1 cellular context compared by ENCODE assay signal in the genomic region with DNA sequence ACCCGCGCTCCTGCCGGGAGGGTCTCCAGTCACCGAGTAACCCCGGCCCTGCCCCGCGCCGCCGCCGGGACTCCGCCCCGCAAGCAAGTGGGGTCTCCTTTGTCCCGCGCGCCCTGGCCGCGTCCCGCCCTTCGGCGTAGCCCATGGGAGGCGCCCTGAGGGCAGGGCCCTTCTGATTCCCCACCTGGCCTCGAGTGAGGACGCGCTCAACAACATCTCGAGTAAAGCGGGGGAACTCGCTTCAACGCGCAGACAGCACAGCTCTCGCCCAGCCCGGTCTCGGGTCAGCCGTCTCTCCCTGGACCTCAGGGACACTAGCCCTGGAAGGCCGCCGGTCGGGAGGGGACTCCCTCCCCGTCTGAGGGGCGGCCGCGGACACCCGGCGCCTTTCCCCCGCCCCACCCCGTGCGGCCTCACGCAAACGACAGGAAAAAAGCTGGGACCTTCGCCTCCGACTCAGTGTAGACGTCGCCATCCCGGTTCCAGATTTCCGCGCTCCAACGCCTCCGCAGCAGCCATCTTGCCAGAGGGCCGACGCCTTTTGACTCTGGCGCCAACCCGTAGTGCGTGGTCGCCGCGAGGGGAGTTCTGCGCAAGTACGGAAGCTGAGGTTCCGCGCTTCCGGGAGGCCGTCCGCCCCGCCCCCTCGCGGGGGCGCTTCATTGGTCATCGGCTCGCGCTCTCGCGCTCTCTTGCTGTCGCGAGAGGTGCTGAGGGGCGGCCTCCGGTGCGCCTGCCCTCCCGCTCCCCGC.
TF ChIP-seq lines count a peak whose summit lies in the region.

No MANE protein-coding gene starts in this region.

TF ChIP-seq in HepG2, 621 proteins besides CTCF, POLR2A, EP300 and RAD21 (continued from another document and continues in another):
- TF ChIP-seq, protein P1, sequence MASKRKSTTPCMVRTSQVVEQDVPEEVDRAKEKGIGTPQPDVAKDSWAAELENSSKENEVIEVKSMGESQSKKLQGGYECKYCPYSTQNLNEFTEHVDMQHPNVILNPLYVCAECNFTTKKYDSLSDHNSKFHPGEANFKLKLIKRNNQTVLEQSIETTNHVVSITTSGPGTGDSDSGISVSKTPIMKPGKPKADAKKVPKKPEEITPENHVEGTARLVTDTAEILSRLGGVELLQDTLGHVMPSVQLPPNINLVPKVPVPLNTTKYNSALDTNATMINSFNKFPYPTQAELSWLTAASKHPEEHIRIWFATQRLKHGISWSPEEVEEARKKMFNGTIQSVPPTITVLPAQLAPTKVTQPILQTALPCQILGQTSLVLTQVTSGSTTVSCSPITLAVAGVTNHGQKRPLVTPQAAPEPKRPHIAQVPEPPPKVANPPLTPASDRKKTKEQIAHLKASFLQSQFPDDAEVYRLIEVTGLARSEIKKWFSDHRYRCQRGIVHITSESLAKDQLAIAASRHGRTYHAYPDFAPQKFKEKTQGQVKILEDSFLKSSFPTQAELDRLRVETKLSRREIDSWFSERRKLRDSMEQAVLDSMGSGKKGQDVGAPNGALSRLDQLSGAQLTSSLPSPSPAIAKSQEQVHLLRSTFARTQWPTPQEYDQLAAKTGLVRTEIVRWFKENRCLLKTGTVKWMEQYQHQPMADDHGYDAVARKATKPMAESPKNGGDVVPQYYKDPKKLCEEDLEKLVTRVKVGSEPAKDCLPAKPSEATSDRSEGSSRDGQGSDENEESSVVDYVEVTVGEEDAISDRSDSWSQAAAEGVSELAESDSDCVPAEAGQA (IDR thresholded peaks at IDR 0.05; ENCODE audit: low read depth): peak; percentile 92
- TF ChIP-seq, protein P1 (CRISPR knock-in tag; IDR thresholded peaks at IDR 0.05; ENCODE audit: borderline replicate concordance): peak; percentile 93; the same call in 1 of the 2 replicates
- peak; percentile 81 for TF ChIP-seq MED1 (CRISPR knock-in tag; IDR thresholded peaks at IDR 0.05)
- TF ChIP-seq BRD4 (CRISPR knock-in tag; IDR thresholded peaks at IDR 0.05): peak; percentile 96
- TF ChIP-seq ZNF616 (CRISPR knock-in tag; IDR thresholded peaks at IDR 0.05; ENCODE audit: low read depth): 0 out of 2 replicates have a peak, but pooled peaks have one; percentile 82
- TF ChIP-seq, protein P2, sequence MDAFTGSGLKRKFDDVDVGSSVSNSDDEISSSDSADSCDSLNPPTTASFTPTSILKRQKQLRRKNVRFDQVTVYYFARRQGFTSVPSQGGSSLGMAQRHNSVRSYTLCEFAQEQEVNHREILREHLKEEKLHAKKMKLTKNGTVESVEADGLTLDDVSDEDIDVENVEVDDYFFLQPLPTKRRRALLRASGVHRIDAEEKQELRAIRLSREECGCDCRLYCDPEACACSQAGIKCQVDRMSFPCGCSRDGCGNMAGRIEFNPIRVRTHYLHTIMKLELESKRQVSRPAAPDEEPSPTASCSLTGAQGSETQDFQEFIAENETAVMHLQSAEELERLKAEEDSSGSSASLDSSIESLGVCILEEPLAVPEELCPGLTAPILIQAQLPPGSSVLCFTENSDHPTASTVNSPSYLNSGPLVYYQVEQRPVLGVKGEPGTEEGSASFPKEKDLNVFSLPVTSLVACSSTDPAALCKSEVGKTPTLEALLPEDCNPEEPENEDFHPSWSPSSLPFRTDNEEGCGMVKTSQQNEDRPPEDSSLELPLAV (CRISPR knock-in tag; conservative IDR thresholded peaks at IDR 0.05; ENCODE audit: low read depth): no peak; the same call in 1 of the 2 replicates
- TF ChIP-seq CENPX (CRISPR knock-in tag; IDR thresholded peaks at IDR 0.05): no peak
- no peak for TF ChIP-seq SETDB1 (CRISPR knock-in tag; IDR thresholded peaks at IDR 0.05; ENCODE audit: borderline replicate concordance)
- TF ChIP-seq, protein P3, sequence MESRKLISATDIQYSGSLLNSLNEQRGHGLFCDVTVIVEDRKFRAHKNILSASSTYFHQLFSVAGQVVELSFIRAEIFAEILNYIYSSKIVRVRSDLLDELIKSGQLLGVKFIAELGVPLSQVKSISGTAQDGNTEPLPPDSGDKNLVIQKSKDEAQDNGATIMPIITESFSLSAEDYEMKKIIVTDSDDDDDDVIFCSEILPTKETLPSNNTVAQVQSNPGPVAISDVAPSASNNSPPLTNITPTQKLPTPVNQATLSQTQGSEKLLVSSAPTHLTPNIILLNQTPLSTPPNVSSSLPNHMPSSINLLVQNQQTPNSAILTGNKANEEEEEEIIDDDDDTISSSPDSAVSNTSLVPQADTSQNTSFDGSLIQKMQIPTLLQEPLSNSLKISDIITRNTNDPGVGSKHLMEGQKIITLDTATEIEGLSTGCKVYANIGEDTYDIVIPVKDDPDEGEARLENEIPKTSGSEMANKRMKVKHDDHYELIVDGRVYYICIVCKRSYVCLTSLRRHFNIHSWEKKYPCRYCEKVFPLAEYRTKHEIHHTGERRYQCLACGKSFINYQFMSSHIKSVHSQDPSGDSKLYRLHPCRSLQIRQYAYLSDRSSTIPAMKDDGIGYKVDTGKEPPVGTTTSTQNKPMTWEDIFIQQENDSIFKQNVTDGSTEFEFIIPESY (CRISPR knock-in tag; IDR thresholded peaks at IDR 0.05): peak; percentile 73
- TF ChIP-seq ZNF33A (CRISPR knock-in tag; IDR thresholded peaks at IDR 0.05; ENCODE audit: borderline replicate concordance): 0 out of 2 replicates have a peak, but pooled peaks have one; percentile 55
- peak; percentile 90; the same call in 1 of the 2 replicates for TF ChIP-seq ZNF773 (CRISPR knock-in tag; IDR thresholded peaks at IDR 0.05; ENCODE audit: borderline replicate concordance)
- TF ChIP-seq, protein P4, sequence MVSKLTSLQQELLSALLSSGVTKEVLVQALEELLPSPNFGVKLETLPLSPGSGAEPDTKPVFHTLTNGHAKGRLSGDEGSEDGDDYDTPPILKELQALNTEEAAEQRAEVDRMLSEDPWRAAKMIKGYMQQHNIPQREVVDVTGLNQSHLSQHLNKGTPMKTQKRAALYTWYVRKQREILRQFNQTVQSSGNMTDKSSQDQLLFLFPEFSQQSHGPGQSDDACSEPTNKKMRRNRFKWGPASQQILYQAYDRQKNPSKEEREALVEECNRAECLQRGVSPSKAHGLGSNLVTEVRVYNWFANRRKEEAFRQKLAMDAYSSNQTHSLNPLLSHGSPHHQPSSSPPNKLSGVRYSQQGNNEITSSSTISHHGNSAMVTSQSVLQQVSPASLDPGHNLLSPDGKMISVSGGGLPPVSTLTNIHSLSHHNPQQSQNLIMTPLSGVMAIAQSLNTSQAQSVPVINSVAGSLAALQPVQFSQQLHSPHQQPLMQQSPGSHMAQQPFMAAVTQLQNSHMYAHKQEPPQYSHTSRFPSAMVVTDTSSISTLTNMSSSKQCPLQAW (CRISPR knock-in tag; IDR thresholded peaks at IDR 0.05): peak; percentile 94
- peak; percentile 90 for TF ChIP-seq ZNF441 (CRISPR knock-in tag; IDR thresholded peaks at IDR 0.05; ENCODE audit: borderline replicate concordance)
- peak; percentile 93 for TF ChIP-seq ZNF331 (CRISPR knock-in tag; IDR thresholded peaks at IDR 0.05)
- TF ChIP-seq KAT8 (CRISPR knock-in tag; IDR thresholded peaks at IDR 0.05): peak; percentile 98
- peak; percentile 94; the same call in 1 of the 2 replicates for TF ChIP-seq KAT7 (CRISPR knock-in tag; IDR thresholded peaks at IDR 0.05; ENCODE audit: borderline replicate concordance)
- TF ChIP-seq, protein P5, sequence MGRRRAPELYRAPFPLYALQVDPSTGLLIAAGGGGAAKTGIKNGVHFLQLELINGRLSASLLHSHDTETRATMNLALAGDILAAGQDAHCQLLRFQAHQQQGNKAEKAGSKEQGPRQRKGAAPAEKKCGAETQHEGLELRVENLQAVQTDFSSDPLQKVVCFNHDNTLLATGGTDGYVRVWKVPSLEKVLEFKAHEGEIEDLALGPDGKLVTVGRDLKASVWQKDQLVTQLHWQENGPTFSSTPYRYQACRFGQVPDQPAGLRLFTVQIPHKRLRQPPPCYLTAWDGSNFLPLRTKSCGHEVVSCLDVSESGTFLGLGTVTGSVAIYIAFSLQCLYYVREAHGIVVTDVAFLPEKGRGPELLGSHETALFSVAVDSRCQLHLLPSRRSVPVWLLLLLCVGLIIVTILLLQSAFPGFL (CRISPR knock-in tag; IDR thresholded peaks at IDR 0.05): peak; percentile 97; the same call in 1 of the 2 replicates
- peak; percentile 97 for TF ChIP-seq ZNF225 (CRISPR knock-in tag; IDR thresholded peaks at IDR 0.05)
- TF ChIP-seq KLF11 (CRISPR knock-in tag; IDR thresholded peaks at IDR 0.05): peak; percentile 97
- 0 out of 2 replicates have a peak, but pooled peaks have one; percentile 74 for TF ChIP-seq ZNF557 (CRISPR knock-in tag; IDR thresholded peaks at IDR 0.05)
- TF ChIP-seq ZNF792 (CRISPR knock-in tag; IDR thresholded peaks at IDR 0.05): peak; percentile 97
- no peak for TF ChIP-seq ZNF207 (IDR thresholded peaks at IDR 0.05; ENCODE audit: borderline replicate concordance)
- 0 out of 2 replicates have a peak, but pooled peaks have one; percentile 53 for TF ChIP-seq ZMYM2 (CRISPR knock-in tag; IDR thresholded peaks at IDR 0.05)
- TF ChIP-seq, protein P6, sequence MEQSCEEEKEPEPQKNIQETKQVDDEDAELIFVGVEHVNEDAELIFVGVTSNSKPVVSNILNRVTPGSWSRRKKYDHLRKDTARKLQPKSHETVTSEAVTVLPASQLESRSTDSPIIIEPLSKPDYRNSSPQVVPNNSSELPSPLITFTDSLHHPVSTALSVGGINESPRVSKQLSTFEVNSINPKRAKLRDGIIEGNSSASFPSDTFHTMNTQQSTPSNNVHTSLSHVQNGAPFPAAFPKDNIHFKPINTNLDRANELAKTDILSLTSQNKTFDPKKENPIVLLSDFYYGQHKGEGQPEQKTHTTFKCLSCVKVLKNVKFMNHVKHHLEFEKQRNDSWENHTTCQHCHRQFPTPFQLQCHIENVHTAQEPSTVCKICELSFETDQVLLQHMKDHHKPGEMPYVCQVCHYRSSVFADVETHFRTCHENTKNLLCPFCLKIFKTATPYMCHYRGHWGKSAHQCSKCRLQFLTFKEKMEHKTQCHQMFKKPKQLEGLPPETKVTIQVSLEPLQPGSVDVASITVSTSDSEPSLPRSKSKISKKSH (CRISPR knock-in tag; IDR thresholded peaks at IDR 0.05; ENCODE audit: borderline replicate concordance): peak; percentile 98
- peak; percentile 71; the same call in 1 of the 2 replicates for TF ChIP-seq ZNF383 (CRISPR knock-in tag; IDR thresholded peaks at IDR 0.05; ENCODE audit: borderline replicate concordance)
- peak; percentile 98 for TF ChIP-seq SRSF1 (optimal IDR thresholded peaks at IDR 0.05; ENCODE audit: low read depth, low read length)
- TF ChIP-seq RFXANK (CRISPR knock-in tag; IDR thresholded peaks at IDR 0.05): peak; percentile 81
- TF ChIP-seq, protein P7, sequence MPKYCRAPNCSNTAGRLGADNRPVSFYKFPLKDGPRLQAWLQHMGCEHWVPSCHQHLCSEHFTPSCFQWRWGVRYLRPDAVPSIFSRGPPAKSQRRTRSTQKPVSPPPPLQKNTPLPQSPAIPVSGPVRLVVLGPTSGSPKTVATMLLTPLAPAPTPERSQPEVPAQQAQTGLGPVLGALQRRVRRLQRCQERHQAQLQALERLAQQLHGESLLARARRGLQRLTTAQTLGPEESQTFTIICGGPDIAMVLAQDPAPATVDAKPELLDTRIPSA (CRISPR knock-in tag; IDR thresholded peaks at IDR 0.05; ENCODE audit: borderline replicate concordance): no peak; the same call in 1 of the 2 replicates
- TF ChIP-seq POGZ (CRISPR knock-in tag; IDR thresholded peaks at IDR 0.05): peak; percentile 88
- TF ChIP-seq DR1 (CRISPR knock-in tag; IDR thresholded peaks at IDR 0.05): peak; percentile 93
- peak; percentile 96 for TF ChIP-seq ZFY (CRISPR knock-in tag; IDR thresholded peaks at IDR 0.05)
- no peak for TF ChIP-seq ZNF550 (CRISPR knock-in tag; IDR thresholded peaks at IDR 0.05; ENCODE audit: borderline replicate concordance)
- TF ChIP-seq ZNF546 (CRISPR knock-in tag; conservative IDR thresholded peaks at IDR 0.05): peak; percentile 64; the same call in 1 of the 2 replicates
- peak; percentile 90 for TF ChIP-seq HDAC2 (CRISPR knock-in tag; IDR thresholded peaks at IDR 0.05)
- peak; percentile 90 for TF ChIP-seq EED (CRISPR knock-in tag; IDR thresholded peaks at IDR 0.05)
- TF ChIP-seq, protein P8, sequence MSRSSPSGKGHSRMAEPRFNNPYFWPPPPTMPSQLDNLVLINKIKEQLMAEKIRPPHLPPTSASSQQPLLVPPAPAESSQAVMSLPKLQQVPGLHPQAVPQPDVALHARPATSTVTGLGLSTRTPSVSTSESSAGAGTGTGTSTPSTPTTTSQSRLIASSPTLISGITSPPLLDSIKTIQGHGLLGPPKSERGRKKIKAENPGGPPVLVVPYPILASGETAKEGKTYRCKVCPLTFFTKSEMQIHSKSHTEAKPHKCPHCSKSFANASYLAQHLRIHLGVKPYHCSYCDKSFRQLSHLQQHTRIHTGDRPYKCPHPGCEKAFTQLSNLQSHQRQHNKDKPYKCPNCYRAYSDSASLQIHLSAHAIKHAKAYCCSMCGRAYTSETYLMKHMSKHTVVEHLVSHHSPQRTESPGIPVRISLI (CRISPR knock-in tag; IDR thresholded peaks at IDR 0.05; ENCODE audit: borderline replicate concordance): peak; percentile 62; the same call in 1 of the 2 replicates
- TF ChIP-seq ZNF549 (CRISPR knock-in tag; IDR thresholded peaks at IDR 0.05): 0 out of 2 replicates have a peak, but pooled peaks have one; percentile 75
- TF ChIP-seq MIER2 (CRISPR knock-in tag; IDR thresholded peaks at IDR 0.05): peak; percentile 79
- 0 out of 2 replicates have a peak, but pooled peaks have one; percentile 1 for TF ChIP-seq ZNF484 (CRISPR knock-in tag; IDR thresholded peaks at IDR 0.05; ENCODE audit: borderline replicate concordance, low read depth)
- peak; percentile 91; the same call in 1 of the 2 replicates for TF ChIP-seq TMF1 (CRISPR knock-in tag; IDR thresholded peaks at IDR 0.05; ENCODE audit: low read depth)
- TF ChIP-seq EEA1 (CRISPR knock-in tag; IDR thresholded peaks at IDR 0.05; ENCODE audit: borderline replicate concordance): peak; percentile 97
- TF ChIP-seq ONECUT2 (CRISPR knock-in tag; IDR thresholded peaks at IDR 0.05): peak; percentile 54; the same call in 1 of the 2 replicates
- TF ChIP-seq ZNF7 (CRISPR knock-in tag; IDR thresholded peaks at IDR 0.05): peak; percentile 75; the same call in 1 of the 2 replicates
- no peak for TF ChIP-seq SRSF4 (IDR thresholded peaks at IDR 0.05; ENCODE audit: low read depth, low read length, poor library complexity, severe bottlenecking)
- peak; percentile 87 for TF ChIP-seq RXRA (CRISPR knock-in tag; IDR thresholded peaks at IDR 0.05)
- TF ChIP-seq GZF1 (CRISPR knock-in tag; IDR thresholded peaks at IDR 0.05): peak; percentile 55; the same call in 1 of the 2 replicates
